9 cellular contexts compared by ENCODE assay signal in the genomic region with DNA sequence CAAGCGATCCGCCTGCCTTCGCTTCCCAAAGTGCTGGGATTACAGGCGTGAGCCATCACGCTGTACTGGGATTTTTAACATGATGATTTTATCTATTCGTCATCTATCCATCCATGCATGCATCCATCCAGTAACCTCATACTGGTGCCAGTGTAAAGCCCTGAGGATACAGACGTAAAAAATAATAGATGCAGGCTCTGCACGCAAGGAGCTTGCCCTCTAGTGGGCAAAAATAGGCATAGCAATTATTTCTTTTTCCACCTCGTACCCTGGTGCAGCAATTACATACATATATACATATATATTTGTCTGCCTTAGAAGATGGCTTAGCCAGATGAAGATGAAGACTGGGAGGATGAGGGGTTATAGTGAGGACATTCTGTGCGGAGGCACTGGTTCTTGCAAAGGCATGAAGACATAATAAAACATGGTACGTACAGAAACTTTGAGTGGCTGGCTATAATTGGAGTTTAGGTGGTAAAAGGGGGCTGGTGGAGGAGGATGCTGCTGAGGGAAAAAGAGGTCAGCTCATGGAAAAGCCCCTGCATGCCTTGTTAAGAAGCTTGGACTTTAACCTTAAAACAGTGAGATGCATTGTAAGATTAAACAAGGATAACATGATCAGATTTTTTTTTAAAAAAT. TPM values are rescaled to one million over a fixed set of nuclear protein-coding genes. Genes with fewer than 3 reads are reported as not detected.
DNase-seq lines count a peak whose midpoint lies in the region; ATAC-seq, FAIRE-seq and TF ChIP-seq lines count a peak whose summit lies in the region.
"Had no signal": no experiment of that assay in that cellular context is flagged by ENCODE, and none has a peak within 500 bp of the region (broad histone marks: within the 10 kb centered on the region; RNA-seq: fewer than 3 reads in every experiment).

No MANE protein-coding gene starts in this region.

- FAIRE-seq in K562 (lab: Jason Lieb, UNC) (peak; percentile 52), keratinocyte (lab: Jason Lieb, UNC) (no peak)

- peak; percentile 61 to 82 for TF ChIP-seq RAD21 in K562 (CRISPR knock-in tag; conservative IDR thresholded peaks at IDR 0.05 in 1 of 2, IDR thresholded peaks at IDR 0.05 in 1 of 2)

- no peaks in the 10 kb centered on the region for H3K9me3 Mint-ChIP-seq in activated CD4-positive, alpha-beta T cell treated with anti-CD3 and anti-CD28 coated beads, Interleukin-2, amount 10 ng/mL, durations not matched to agents 24 days and 14 days
- H3K9me3 Mint-ChIP-seq: activated naive CD8-positive, alpha-beta T cell treated with anti-CD3 and anti-CD28 coated beads, Interleukin-2, amount 10 ng/mL, durations not matched to agents 7 days and 5 days had no signal

- H3K79me2 ChIP-seq in K562 (ENCODE audit: control insufficient read depth, insufficient read depth, low read length) (no peaks in the 10 kb centered on the region), keratinocyte (ENCODE audit: control insufficient read depth, insufficient read depth, low read length) (no peaks in the 10 kb centered on the region)

- no peak overlapping the region for H2AFZ ChIP-seq in K562 (ENCODE audit: low read depth, low read length)
- H2AFZ ChIP-seq in keratinocyte (ENCODE audit: control insufficient read depth, low read length): no peak overlapping the region

- H3K4me3 Mint-ChIP-seq in activated CD4-positive, alpha-beta T cell treated with anti-CD3 and anti-CD28 coated beads, Interleukin-2, amount 10 ng/mL, durations not matched to agents 24 days and 14 days: no peak overlapping the region
- H3K4me3 Mint-ChIP-seq: activated naive CD8-positive, alpha-beta T cell treated with anti-CD3 and anti-CD28 coated beads, Interleukin-2, amount 10 ng/mL, durations not matched to agents 7 days and 5 days had no signal

- H3K36me3 ChIP-seq in K562 (ENCODE audit: control insufficient read depth, insufficient read depth, low read length): no peaks in the 10 kb centered on the region; the same call in 2 of the 3 replicates
- H3K36me3 ChIP-seq in keratinocyte (ENCODE audit: control insufficient read depth in 2 of 2, extremely low read depth in 1 of 2, insufficient read depth in 2 of 2, low read length in 2 of 2): no peaks in the 10 kb centered on the region
- H3K36me3 ChIP-seq in testis (ENCODE audit: low read depth, missing control alignments): no peaks in the 10 kb centered on the region

- CTCF ChIA-PET in K562 (lab: Yijun Ruan, JAX; ENCODE audit: low intra/inter-chr PET ratio): interaction anchor here (0.6 to 5.3 kb wide), 3 partner anchors 19 to 81 kb away, joined by 4 to 54 read pairs (median 8); a partner anchor contains a TSS

- POLR2A ChIA-PET in K562 (lab: Yijun Ruan, JAX): interaction anchor here (0.6 to 1.0 kb wide), 3 partner anchors 9 to 18 kb away, joined by 4 to 7 read pairs (median 4); no protein-coding TSS in a partner anchor

- ATAC-seq in HG02798 (IDR thresholded peaks at IDR 0.05; ENCODE audit: poor library complexity, unreplicated experiment) (peak; percentile 53), K562 (peak; percentile 72)

- H3K27me3 ChIP-seq in K562 (ENCODE audit: control insufficient read depth in 2 of 2, insufficient read depth in 2 of 2, low read length in 2 of 2) (no peaks in the 10 kb centered on the region), keratinocyte (ENCODE audit: control insufficient read depth, extremely low read depth, insufficient read depth, low read length) (no peaks in the 10 kb centered on the region), testis (no peaks in the 10 kb centered on the region)

- BruUV-seq in K562 (replicated peaks; lab: Mats Ljungman, UMichigan): no TSS peak

- H3K36me3 Mint-ChIP-seq in activated CD4-positive, alpha-beta T cell treated with anti-CD3 and anti-CD28 coated beads, Interleukin-2, amount 10 ng/mL, durations not matched to agents 24 days and 14 days (ENCODE audit: low read depth): no peaks in the 10 kb centered on the region
- H3K36me3 Mint-ChIP-seq: activated naive CD8-positive, alpha-beta T cell treated with anti-CD3 and anti-CD28 coated beads, Interleukin-2, amount 10 ng/mL, durations not matched to agents 7 days and 5 days had no signal

- peak; percentile 78 for DNase-seq in activated CD4-positive, alpha-beta T cell treated with anti-CD3 and anti-CD28 coated beads, Interleukin-2, amount 10 ng/mL, durations not matched to agents 24 days and 14 days
- no peak for DNase-seq in activated CD4-positive, alpha-beta T cell treated with anti-CD3 and anti-CD28 coated beads for 1 hour
- peak; percentile 60 for DNase-seq in NCI-H748 (lab: John Stamatoyannopoulos, UW; ENCODE audit: unreplicated experiment)
- peak; percentile 51 to 65 (median 62) for DNase-seq in K562 (ENCODE audit: extremely low read depth in 1 of 4, low spot score in 3 of 4)
- peak; percentile 72 for DNase-seq in keratinocyte (ENCODE audit: low read depth, low spot score)
- DNase-seq in testis: peak; percentile 15
- no peak for DNase-seq in activated naive CD4-positive, alpha-beta T cell treated with anti-CD3 and anti-CD28 coated beads, Interleukin-2, amount 50 U/mL, for 16 hours
- DNase-seq: activated naive CD8-positive, alpha-beta T cell treated with anti-CD3 and anti-CD28 coated beads, Interleukin-2, amount 10 ng/mL, durations not matched to agents 7 days and 5 days had no signal

- intact Hi-C loops in activated CD4-positive, alpha-beta T cell treated with anti-CD3 and anti-CD28 coated beads, Interleukin-2, amount 10 ng/mL, durations not matched to agents 24 days and 14 days (cut with micrococcal nuclease): loop anchor here (1.0 kb wide), 1 partner anchor 81 kb away; no protein-coding TSS in a partner anchor
- intact Hi-C loops in K562 (cut with micrococcal nuclease) (loop anchor here (2.0 kb wide), 1 partner anchor 21 kb away; no protein-coding TSS in a partner anchor), testis (cut with DNase I; ENCODE audit: low total_unique reads) (loop anchor here (10.0 kb wide), 1 partner anchor 77 kb away; no protein-coding TSS in a partner anchor)

- no peak for TF ChIP-seq EP300 in K562 (IDR thresholded peaks at IDR 0.05; ENCODE audit: low read length)

- H3K9ac ChIP-seq in K562 (ENCODE audit: insufficient read depth in 1 of 2, low read depth in 2 of 2, low read length in 2 of 2) (no peak overlapping the region), keratinocyte (ENCODE audit: control insufficient read depth, extremely low read depth, insufficient read depth, low read length) (no peak overlapping the region)

- no peak for TF ChIP-seq POLR2A in K562 (conservative IDR thresholded peaks at IDR 0.05)
- no peak for TF ChIP-seq POLR2A in testis (IDR thresholded peaks at IDR 0.05)

- H3K4me1 Mint-ChIP-seq in activated CD4-positive, alpha-beta T cell treated with anti-CD3 and anti-CD28 coated beads, Interleukin-2, amount 10 ng/mL, durations not matched to agents 24 days and 14 days: no peaks in the 10 kb centered on the region
- H3K4me1 Mint-ChIP-seq: activated naive CD8-positive, alpha-beta T cell treated with anti-CD3 and anti-CD28 coated beads, Interleukin-2, amount 10 ng/mL, durations not matched to agents 7 days and 5 days had no signal

- H3K4me3 ChIP-seq in K562 (no peak overlapping the region), keratinocyte (ENCODE audit: control insufficient read depth in 2 of 3, extremely low read depth in 1 of 3, insufficient read depth in 2 of 3, low read depth in 1 of 3, low read length in 3 of 3) (no peak overlapping the region), testis (peak overlapping the region in 1 of 2 donors; percentile 11)

- H4K20me1 ChIP-seq in K562 (replicated peaks; ENCODE audit: control insufficient read depth, insufficient read depth, low read length) (no peaks in the 10 kb centered on the region), keratinocyte (ENCODE audit: control insufficient read depth, extremely low read depth, insufficient read depth, low read length) (no peaks in the 10 kb centered on the region)

- no peak overlapping the region for H3K27ac Mint-ChIP-seq in activated CD4-positive, alpha-beta T cell treated with anti-CD3 and anti-CD28 coated beads, Interleukin-2, amount 10 ng/mL, durations not matched to agents 24 days and 14 days
- H3K27ac Mint-ChIP-seq: activated naive CD8-positive, alpha-beta T cell treated with anti-CD3 and anti-CD28 coated beads, Interleukin-2, amount 10 ng/mL, durations not matched to agents 7 days and 5 days had no signal

- dilution Hi-C loops in keratinocyte (cut with MboI; ENCODE audit: extremely low pct_ligation_motif_present, low sequenced_read_pairs): no loop called here

- peaks cover 3% of the 10 kb centered on the region for H3K27me3 Mint-ChIP-seq in activated CD4-positive, alpha-beta T cell treated with anti-CD3 and anti-CD28 coated beads, Interleukin-2, amount 10 ng/mL, durations not matched to agents 24 days and 14 days

- TF ChIP-seq CTCF in K562 (IDR thresholded peaks at IDR 0.05 in 2 of 3, conservative IDR thresholded peaks at IDR 0.05 in 1 of 3; ENCODE audit: insufficient read depth in 2 of 3, low read depth in 1 of 3, low read length in 3 of 3) (peak; percentile 77 to 87 (median 86)), keratinocyte (optimal IDR thresholded peaks at IDR 0.05 in 1 of 3, IDR thresholded peaks at IDR 0.05 in 1 of 3, conservative IDR thresholded peaks at IDR 0.05 in 1 of 3; ENCODE audit: extremely low read depth in 1 of 3, insufficient read depth in 2 of 3, low read length in 3 of 3) (peak; percentile 68 to 85 (median 78)), testis (IDR thresholded peaks at IDR 0.05) (peak; percentile 59 to 96 (median 82))

- WGBS in K562 (ENCODE audit: insufficient coverage, low coverage, missing lambda C conversion rate): 45% methylated on average over 11 of the region's 11 CpGs
- WGBS in testis, 2 donors: 24 to 32% methylated on average over 11 of the region's 11 CpGs

- H3K9me3 ChIP-seq in K562 (replicated peaks; ENCODE audit: control insufficient read depth, insufficient read depth, low read depth, low read length): no peaks in the 10 kb centered on the region
- H3K9me3 ChIP-seq in keratinocyte (ENCODE audit: control insufficient read depth, low read depth, low read length): no peaks in the 10 kb centered on the region
- no peaks in the 10 kb centered on the region for H3K9me3 ChIP-seq in testis

- H3K4me2 ChIP-seq in K562 (ENCODE audit: insufficient read depth, low read length): no peak overlapping the region
- H3K4me2 ChIP-seq in keratinocyte (ENCODE audit: control insufficient read depth, extremely low read depth, insufficient read depth, low read depth, low read length): no peak overlapping the region

- peaks cover 5 to 26% of the 10 kb centered on the region in 2 experiments; a peak in 4 of 5 replicates for H3K4me1 ChIP-seq in K562 (replicated peaks in 1 of 2; ENCODE audit: control insufficient read depth in 2 of 2, insufficient read depth in 2 of 2, low read length in 2 of 2)
- peaks cover 4% of the 10 kb centered on the region for H3K4me1 ChIP-seq in keratinocyte (ENCODE audit: control insufficient read depth, extremely low read depth, insufficient read depth, low read length)
- H3K4me1 ChIP-seq in testis: no peaks in the 10 kb centered on the region

- no peak overlapping the region for H3K27ac ChIP-seq in K562 (ENCODE audit: extremely low read depth, low read depth, low read length)
- no peak overlapping the region for H3K27ac ChIP-seq in keratinocyte (ENCODE audit: control insufficient read depth, insufficient read depth, low read length)
- H3K27ac ChIP-seq in testis: no peak overlapping the region

- in situ Hi-C loops in K562 (cut with MboI): no loop called here

- H3K9me1 ChIP-seq in K562 (ENCODE audit: control insufficient read depth, insufficient read depth, low read length) (no peaks in the 10 kb centered on the region), keratinocyte (ENCODE audit: control insufficient read depth, extremely low read depth, insufficient read depth, low read length) (no peaks in the 10 kb centered on the region)

RNA-seq across cellular contexts. Expression of a gene that starts 19.6 kb away (rescaled TPM):
- 80.6 and 86.5 TPM in 2 replicates for total RNA-seq in activated CD4-positive, alpha-beta T cell treated with anti-CD3 and anti-CD28 coated beads, Interleukin-2, amount 10 ng/mL, durations not matched to agents 24 days and 14 days
- 5.5 and 6.6 TPM in 2 replicates for total RNA-seq in K562 (2011; cell fraction: chromatin; rRNA removed; ENCODE audit: low replicate concordance)
- total RNA-seq in K562 (2011; cell fraction: nucleolus; rRNA removed): 7.0 and 7.8 TPM in 2 replicates
- total RNA-seq in K562 (2011; cell fraction: nucleoplasm; rRNA removed): 8.7 and 10.4 TPM in 2 replicates
- total RNA-seq in K562 (2014; rRNA removed) (10.0 and 11.3 TPM in 2 replicates), K562 (2014; rRNA removed; fragmentation: Illumina TruSeq; extraction: Trizol) (23.9 and 25.8 TPM in 2 replicates), K562 (2015; rRNA removed; fragmentation: Illumina TruSeq; extraction: Trizol) (19.9 and 22.9 TPM in 2 replicates), K562 (2021) (40.4 and 41.2 TPM in 2 replicates), testis (10 to 100 TPM; 16.2 TPM)
- polyA plus RNA-seq in K562 (2011; rRNA removed) (17.4 and 30.2 TPM in 2 replicates), K562 (2014; fragmentation: Illumina TruSeq; extraction: Trizol) (37.2 and 37.4 TPM in 2 replicates), K562 (2014; fragmentation: Nextera tagmentation; extraction: Ambion mirVana) (10 to 100 TPM in 1 of 2 experiments, 1 to 10 TPM in 1; 7.8 to 15.1 TPM), K562 (2014; rRNA removed) (36.8 and 43.3 TPM in 2 replicates), keratinocyte (6.6 to 11.4 TPM (median 7.1 TPM) in 3 replicates), testis (ENCODE audit: insufficient read depth, low read depth, low replicate concordance) (17.9 TPM)
- polyA plus RNA-seq in K562 (2011; cell fraction: cytosol; rRNA removed): 16.3 and 18.5 TPM in 2 replicates
- 8.4 and 10.7 TPM in 2 replicates for polyA plus RNA-seq in K562 (2011; cell fraction: nucleus; rRNA removed)
- 20.4 and 34.0 TPM in 2 replicates for polyA plus RNA-seq in K562 (2012)
- polyA minus RNA-seq in K562 (2011; rRNA and poly(A)+ RNA removed): 23.2 and 31.5 TPM in 2 replicates
- polyA minus RNA-seq in K562 (2011; cell fraction: cytosol; rRNA and poly(A)+ RNA removed): 4.6 and 13.6 TPM in 2 replicates
- 6.1 and 7.0 TPM in 2 replicates for polyA minus RNA-seq in K562 (2011; cell fraction: nucleus; rRNA and poly(A)+ RNA removed)
- polyA plus RNA-seq in keratinocyte (2011; ENCODE audit: low read depth): 4.2 TPM
- polyA plus RNA-seq in keratinocyte (2011; cell fraction: cytosol; rRNA removed): 6.8 and 7.8 TPM in 2 replicates
- polyA plus RNA-seq in keratinocyte (2011; cell fraction: nucleus; rRNA removed): 5.2 and 7.2 TPM in 2 replicates
- 8.6 and 10.3 TPM in 2 replicates for polyA plus RNA-seq in keratinocyte (2012; ENCODE audit: low replicate concordance)
- polyA minus RNA-seq in keratinocyte: 3.7 to 9.5 TPM (median 6.8 TPM) in 3 replicates
- polyA minus RNA-seq in keratinocyte (2011; cell fraction: cytosol; rRNA and poly(A)+ RNA removed): 4.8 TPM
- polyA minus RNA-seq in keratinocyte (2011; cell fraction: nucleus; rRNA and poly(A)+ RNA removed): 2.3 and 3.3 TPM in 2 replicates

RNA-seq across cellular contexts. Expression of a gene that starts 44.6 kb away (rescaled TPM):
- 20.2 and 22.8 TPM in 2 replicates for total RNA-seq in activated CD4-positive, alpha-beta T cell treated with anti-CD3 and anti-CD28 coated beads, Interleukin-2, amount 10 ng/mL, durations not matched to agents 24 days and 14 days
- 11.0 and 50.4 TPM in 2 replicates for total RNA-seq in K562 (2011; cell fraction: chromatin; rRNA removed; ENCODE audit: low replicate concordance)
- 13.0 and 13.6 TPM in 2 replicates for total RNA-seq in K562 (2011; cell fraction: nucleolus; rRNA removed)
- total RNA-seq in K562 (2011; cell fraction: nucleoplasm; rRNA removed): 19.3 and 21.9 TPM in 2 replicates
- total RNA-seq in K562 (2014; rRNA removed) (7.1 and 9.3 TPM in 2 replicates), K562 (2014; rRNA removed; fragmentation: Illumina TruSeq; extraction: Trizol) (11.6 and 14.7 TPM in 2 replicates), K562 (2015; rRNA removed; fragmentation: Illumina TruSeq; extraction: Trizol) (10.3 and 13.1 TPM in 2 replicates), K562 (2021) (5.9 and 7.4 TPM in 2 replicates), testis (10 to 100 TPM in 1 of 2 donors, 1 to 10 TPM in 1; 9.0 to 14.7 TPM)
- polyA plus RNA-seq in K562 (2011; rRNA removed) (6.3 and 7.5 TPM in 2 replicates), K562 (2014; fragmentation: Illumina TruSeq; extraction: Trizol) (7.3 and 9.8 TPM in 2 replicates), K562 (2014; fragmentation: Nextera tagmentation; extraction: Ambion mirVana) (1 to 10 TPM; 1.7 to 2.2 TPM), K562 (2014; rRNA removed) (3.2 and 7.7 TPM in 2 replicates), keratinocyte (7.6 to 10.9 TPM (median 7.9 TPM) in 3 replicates), testis (ENCODE audit: insufficient read depth, low read depth, low replicate concordance) (9.8 TPM)
- 1.5 and 3.2 TPM in 2 replicates for polyA plus RNA-seq in K562 (2011; cell fraction: cytosol; rRNA removed)
- polyA plus RNA-seq in K562 (2011; cell fraction: nucleus; rRNA removed): 6.9 and 8.7 TPM in 2 replicates
- polyA plus RNA-seq in K562 (2012): 6.0 and 9.5 TPM in 2 replicates
- 23.6 and 24.8 TPM in 2 replicates for polyA minus RNA-seq in K562 (2011; rRNA and poly(A)+ RNA removed)
- 5.6 and 7.8 TPM in 2 replicates for polyA minus RNA-seq in K562 (2011; cell fraction: cytosol; rRNA and poly(A)+ RNA removed)
- polyA minus RNA-seq in K562 (2011; cell fraction: nucleus; rRNA and poly(A)+ RNA removed): 7.0 and 11.0 TPM in 2 replicates
- 19.0 TPM for polyA plus RNA-seq in keratinocyte (2011; ENCODE audit: low read depth)
- 3.2 and 6.1 TPM in 2 replicates for polyA plus RNA-seq in keratinocyte (2011; cell fraction: cytosol; rRNA removed)
- polyA plus RNA-seq in keratinocyte (2011; cell fraction: nucleus; rRNA removed): 21.4 and 23.0 TPM in 2 replicates
- 7.3 and 9.8 TPM in 2 replicates for polyA plus RNA-seq in keratinocyte (2012; ENCODE audit: low replicate concordance)
- 4.4 to 28.7 TPM (median 8.4 TPM) in 3 replicates for polyA minus RNA-seq in keratinocyte
- 6.7 TPM for polyA minus RNA-seq in keratinocyte (2011; cell fraction: cytosol; rRNA and poly(A)+ RNA removed)
- 17.5 and 33.3 TPM in 2 replicates for polyA minus RNA-seq in keratinocyte (2011; cell fraction: nucleus; rRNA and poly(A)+ RNA removed)

Comparison
In these comparisons a context has a peak if more than half of its experiments do, and no peak if none do; other contexts are left out.
1. DNase-seq: peak in activated CD4-positive, alpha-beta T cell treated with anti-CD3 and anti-CD28 coated beads, Interleukin-2, amount 10 ng/mL, durations not matched to agents 24 days and 14 days (single experiment), NCI-H748 (single experiment), K562 (4 of 4), keratinocyte (single experiment) and testis (single experiment); none in activated CD4-positive, alpha-beta T cell treated with anti-CD3 and anti-CD28 coated beads for 1 hour (single experiment) and activated naive CD4-positive, alpha-beta T cell treated with anti-CD3 and anti-CD28 coated beads, Interleukin-2, amount 50 U/mL, for 16 hours (single experiment).
2. Peak in every context shown above with its lines, with median percentiles within 50 percentile points of each other: CTCF ChIP-seq.